ENCODE assay signal across 20 cellular contexts in genomic region chr12:109519787-109520186, GRCh38. TPM values are rescaled to one million over a fixed set of nuclear protein-coding genes. Genes with fewer than 3 reads are reported as not detected.
DNase-seq lines count a peak whose midpoint lies in the region; ATAC-seq, FAIRE-seq and TF ChIP-seq lines count a peak whose summit lies in the region.
"Had no signal": no experiment of that assay in that cellular context is flagged by ENCODE, and none has a peak within 500 bp of the region (broad histone marks: within the 10 kb centered on the region; RNA-seq: fewer than 3 reads in every experiment).

No MANE protein-coding gene starts in this region.

- peak overlapping the region; percentile 75 for H3K4me2 ChIP-seq in endothelial cell of umbilical vein (ENCODE audit: insufficient read depth, low read length)
- no peak overlapping the region for H3K4me2 ChIP-seq in neuronal stem cell (ENCODE audit: insufficient read depth, low read length, poor library complexity, severe bottlenecking)
- H3K4me2 ChIP-seq: A549 had no signal

- DNase-seq in right atrium auricular region (ENCODE audit: low spot score) (no peak), left ventricle myocardium superior (no peak), endothelial cell of umbilical vein (ENCODE audit: low read depth, low spot score) (peak; percentile 10), neuronal stem cell (ENCODE audit: low spot score) (no peak), suprapubic skin (ENCODE audit: low spot score in 2 of 2) (peak in 1 of 2 donors; percentile 16), hypothalamus (lab: John Stamatoyannopoulos, UW) (no peak)
- no peak for DNase-seq in stimulated activated CD4-positive, alpha-beta T cell treated with anti-CD3 and anti-CD28 coated beads, Interleukin-1b, Interleukin-23, amount 100 ng/mL, for 48 hours
- DNase-seq: activated CD4-positive, CD25-positive, alpha-beta regulatory T cell treated with anti-CD3 and anti-CD28 coated beads, Interleukin-2, amount 50 U/mL, for 72 hours; activated effector memory CD4-positive, alpha-beta T cell treated with anti-CD3 and anti-CD28 coated beads, Interleukin-2, amount 50 U/mL, for 16 hours; CD4-positive, CD25-positive, alpha-beta regulatory T cell; NCI-H2081 treated with DMSO at 0.1 percent for 48 hours; T-helper 9 cell had no signal

- BruUV-seq in endothelial cell of umbilical vein (replicated peaks; lab: Mats Ljungman, UMichigan) = no TSS peak

- H3K79me2 ChIP-seq in endothelial cell of umbilical vein (ENCODE audit: control insufficient read depth, insufficient read depth, low read length) = no peaks in the 10 kb centered on the region

- no peak for TF ChIP-seq EP300 in suprapubic skin (IDR thresholded peaks at IDR 0.05)

- H3K4me1 ChIP-seq in right atrium auricular region (peaks cover 0 to 49% of the 10 kb centered on the region in 2 donors), endothelial cell of umbilical vein (ENCODE audit: control insufficient read depth, extremely low read depth, insufficient read depth, low read length) (peaks cover 27% of the 10 kb centered on the region), neuronal stem cell (ENCODE audit: control insufficient read depth in 2 of 2, insufficient read depth in 1 of 2, low read depth in 1 of 2, low read length in 2 of 2) (peaks cover 12 to 29% of the 10 kb centered on the region in 2 donors), suprapubic skin (peaks cover 3% of the 10 kb centered on the region)
- H3K4me1 ChIP-seq: A549, ascending aorta, vagina had no signal

- POLR2A ChIA-PET in endothelial cell of umbilical vein (lab: Charles Lee) = no interaction called here

- H4K8ac ChIP-seq in neuronal stem cell (ENCODE audit: low read depth, low read length) = no peak overlapping the region

- no peak overlapping the region for H3K4ac ChIP-seq in neuronal stem cell (ENCODE audit: low read length)

- intact Hi-C loops in left ventricle myocardium superior (cut with micrococcal nuclease) = loop anchor here (5.0 kb wide), 1 partner anchor 258 kb away; no protein-coding TSS in a partner anchor
- intact Hi-C loops in endothelial cell of umbilical vein (cut with micrococcal nuclease) = loop anchor here (1.0 to 2.0 kb wide), 8 partner anchors 54 to 361 kb away; partner anchors contain the start of genes FAM222A, GLTP, MMAB and MVK

- H3K27me3 ChIP-seq in right atrium auricular region (no peaks in the 10 kb centered on the region), endothelial cell of umbilical vein (ENCODE audit: control insufficient read depth in 2 of 2, insufficient read depth in 2 of 2, low read length in 2 of 2) (no peaks in the 10 kb centered on the region), neuronal stem cell (ENCODE audit: control insufficient read depth in 3 of 3, insufficient read depth in 3 of 3, low read depth in 1 of 3, low read length in 3 of 3) (no peaks in the 10 kb centered on the region), suprapubic skin (no peaks in the 10 kb centered on the region)
- H3K27me3 ChIP-seq: ascending aorta, vagina had no signal

- no peak overlapping the region for H4K91ac ChIP-seq in neuronal stem cell (ENCODE audit: low read depth, low read length, poor library complexity)

- H3K18ac ChIP-seq in neuronal stem cell (ENCODE audit: low read length) = no peak overlapping the region

- TF ChIP-seq CTCF in right atrium auricular region (IDR thresholded peaks at IDR 0.05) (no peak), endothelial cell of umbilical vein (IDR thresholded peaks at IDR 0.05; ENCODE audit: extremely low read depth in 1 of 2, insufficient read depth in 1 of 2, low read depth in 1 of 2, low read length in 2 of 2) (no peak), suprapubic skin (IDR thresholded peaks at IDR 0.05) (no peak)

- FAIRE-seq in endothelial cell of umbilical vein (lab: Jason Lieb, UNC) = no peak
- FAIRE-seq: A549, colon, H1 had no signal

- H3K27ac ChIP-seq in right atrium auricular region = peak overlapping the region; percentile 59
- H3K27ac ChIP-seq in endothelial cell of umbilical vein (ENCODE audit: insufficient read depth, low read depth, low read length) = peak overlapping the region; percentile 98
- no peak overlapping the region for H3K27ac ChIP-seq in neuronal stem cell (replicated peaks; ENCODE audit: low read length)
- peak overlapping the region; percentile 3 for H3K27ac ChIP-seq in suprapubic skin
- H3K27ac ChIP-seq: A549, epithelial cell of prostate, vagina had no signal

- peak overlapping the region; percentile 44 for H2BK15ac ChIP-seq in neuronal stem cell (ENCODE audit: low read length)

- no peak overlapping the region for H3K23ac ChIP-seq in neuronal stem cell (ENCODE audit: low read depth, low read length, poor library complexity)

- WGBS in neuronal stem cell (ENCODE audit: extremely low coverage in 2 of 2, insufficient read length in 2 of 2, insufficient replicate concordance in 1 of 2), 2 donors = no CpG with 5 or more reads among the region's 6 CpGs
- 91% methylated on average over 6 of the region's 6 CpGs for WGBS in suprapubic skin

- H3K9ac ChIP-seq in endothelial cell of umbilical vein (replicated peaks; ENCODE audit: extremely low read depth, insufficient read depth, low read length) = peak overlapping the region; percentile 81
- H3K9ac ChIP-seq in neuronal stem cell (ENCODE audit: low read depth, low read length, poor library complexity) = no peak overlapping the region

- H2AK5ac ChIP-seq in neuronal stem cell (ENCODE audit: low read depth, low read length) = peak overlapping the region; percentile 66

- H2AFZ ChIP-seq in endothelial cell of umbilical vein (ENCODE audit: low read depth, low read length) (peak overlapping the region; percentile 27), neuronal stem cell (ENCODE audit: low read length) (no peak overlapping the region)

- H3K4me3 ChIP-seq in right atrium auricular region = no peak overlapping the region
- H3K4me3 ChIP-seq in endothelial cell of umbilical vein (replicated peaks in 1 of 3; ENCODE audit: insufficient read depth in 1 of 3, low read depth in 1 of 3, low read length in 3 of 3) = no peak overlapping the region
- H3K4me3 ChIP-seq in neuronal stem cell (ENCODE audit: low read length in 2 of 2) = no peak overlapping the region
- no peak overlapping the region for H3K4me3 ChIP-seq in suprapubic skin
- H3K4me3 ChIP-seq: A549, ascending aorta, vagina had no signal

- H3K9me3 ChIP-seq in right atrium auricular region (no peaks in the 10 kb centered on the region), endothelial cell of umbilical vein (replicated peaks; ENCODE audit: control insufficient read depth, insufficient read depth, low read length) (no peaks in the 10 kb centered on the region), neuronal stem cell (replicated peaks in 1 of 2; ENCODE audit: control insufficient read depth in 2 of 2, insufficient read depth in 1 of 2, low read depth in 1 of 2, low read length in 2 of 2) (no peaks in the 10 kb centered on the region), suprapubic skin (no peaks in the 10 kb centered on the region)
- H3K9me3 ChIP-seq: A549, ascending aorta, vagina had no signal

- no peaks in the 10 kb centered on the region for H3K9me1 ChIP-seq in endothelial cell of umbilical vein (replicated peaks; ENCODE audit: control insufficient read depth, extremely low read depth, insufficient read depth, low read length)

- H3K14ac ChIP-seq in neuronal stem cell (ENCODE audit: low read length) = no peak overlapping the region

- H2BK5ac ChIP-seq in neuronal stem cell (ENCODE audit: low read length) = no peak overlapping the region

- CTCF ChIA-PET in endothelial cell of umbilical vein (lab: Charles Lee) = interaction anchor here (0.8 to 3.8 kb wide), 31 partner anchors 11 to 325 kb away, joined by 3 to 139 read pairs (median 6); partner anchors contain the start of genes FAM222A, MMAB, MVK and TRPV4

- no peaks in the 10 kb centered on the region for H4K20me1 ChIP-seq in endothelial cell of umbilical vein (replicated peaks; ENCODE audit: control insufficient read depth, extremely low read depth, insufficient read depth, low read length)

- dilution Hi-C loops in endothelial cell of umbilical vein (cut with MboI; ENCODE audit: extremely low pct_ligation_motif_present, low sequenced_read_pairs) = no loop called here

- no peak overlapping the region for H2BK12ac ChIP-seq in neuronal stem cell (ENCODE audit: low read length)

- ATAC-seq in left ventricle myocardium superior = no peak
- no peak for ATAC-seq in HG02840 (IDR thresholded peaks at IDR 0.05; ENCODE audit: low FRiP score, unreplicated experiment)
- ATAC-seq: stimulated activated effector memory CD8-positive, alpha-beta T cell treated with anti-CD3 and anti-CD28 coated beads, Interleukin-12 subunit alpha, Interleukin-12 subunit beta, amount 100 ng/mL, for 72 hours had no signal

- H3K36me3 ChIP-seq in right atrium auricular region = peaks cover 62% of the 10 kb centered on the region
- H3K36me3 ChIP-seq in endothelial cell of umbilical vein (ENCODE audit: control insufficient read depth in 2 of 2, extremely low read depth in 1 of 2, insufficient read depth in 2 of 2, low read length in 2 of 2) = peaks cover 0 to 44% of the 10 kb centered on the region in 2 experiments
- H3K36me3 ChIP-seq in neuronal stem cell (replicated peaks in 1 of 2; ENCODE audit: control insufficient read depth in 2 of 2, insufficient read depth in 2 of 2, low read length in 2 of 2) = peaks cover 19 to 88% of the 10 kb centered on the region in 2 donors
- peaks cover 96% of the 10 kb centered on the region for H3K36me3 ChIP-seq in suprapubic skin

- no peak overlapping the region for H2BK120ac ChIP-seq in neuronal stem cell (ENCODE audit: low read depth, low read length)

- H3K79me1 ChIP-seq in neuronal stem cell (ENCODE audit: low read depth, low read length) = no peaks in the 10 kb centered on the region

- TF ChIP-seq POLR2A in endothelial cell of umbilical vein (IDR thresholded peaks at IDR 0.05; ENCODE audit: low read depth, low read length) (no peak), suprapubic skin (IDR thresholded peaks at IDR 0.05) (no peak)

RNA-seq across cellular contexts. Expression of gene UBE3B, which starts 42.4 kb away (rescaled TPM):
- total RNA-seq in right atrium auricular region = 10 to 100 TPM; 41.7 to 71.8 TPM
- total RNA-seq in left ventricle myocardium superior = 58.1 TPM
- 32.7 and 40.8 TPM in 2 replicates for total RNA-seq in endothelial cell of umbilical vein
- polyA plus RNA-seq in endothelial cell of umbilical vein = 23.8 and 24.9 TPM in 2 replicates
- polyA plus RNA-seq in endothelial cell of umbilical vein (2011; cell fraction: cytosol; rRNA removed) = 21.9 and 25.3 TPM in 2 replicates
- 63.7 and 64.5 TPM in 2 replicates for polyA plus RNA-seq in endothelial cell of umbilical vein (2011; cell fraction: nucleus; rRNA removed)
- 22.6 and 22.7 TPM in 2 replicates for polyA plus RNA-seq in endothelial cell of umbilical vein (2012)
- polyA minus RNA-seq in endothelial cell of umbilical vein = 70.4 and 81.6 TPM in 2 replicates
- 14.2 TPM for polyA minus RNA-seq in endothelial cell of umbilical vein (2011; cell fraction: cytosol; rRNA and poly(A)+ RNA removed)
- 35.0 and 48.9 TPM in 2 replicates for polyA minus RNA-seq in endothelial cell of umbilical vein (2011; cell fraction: nucleus; rRNA and poly(A)+ RNA removed)
- 17.1 TPM for polyA plus RNA-seq in neuronal stem cell (2013, experiment 1 of 2)
- 17.7 TPM for polyA plus RNA-seq in neuronal stem cell (2013, experiment 2 of 2)
- total RNA-seq in suprapubic skin = 10 to 100 TPM; 53.2 to 94.1 (median 61.6) TPM

RNA-seq across cellular contexts. Expression of gene KCTD10, which starts 42.7 kb away (rescaled TPM):
- total RNA-seq in right atrium auricular region (10 to 100 TPM; 34.4 to 55.9 TPM), left ventricle myocardium superior (29.8 TPM), endothelial cell of umbilical vein (92.8 and 101 TPM in 2 replicates), suprapubic skin (10 to 100 TPM; 34.7 to 56.3 (median 41.7) TPM)
- 105 and 112 TPM in 2 replicates for polyA plus RNA-seq in endothelial cell of umbilical vein
- 69.4 and 77.1 TPM in 2 replicates for polyA plus RNA-seq in endothelial cell of umbilical vein (2011; cell fraction: cytosol; rRNA removed)
- polyA plus RNA-seq in endothelial cell of umbilical vein (2011; cell fraction: nucleus; rRNA removed) = 129 and 139 TPM in 2 replicates
- 61.2 and 64.9 TPM in 2 replicates for polyA plus RNA-seq in endothelial cell of umbilical vein (2012)
- polyA minus RNA-seq in endothelial cell of umbilical vein = 301 and 328 TPM in 2 replicates
- polyA minus RNA-seq in endothelial cell of umbilical vein (2011; cell fraction: cytosol; rRNA and poly(A)+ RNA removed) = 24.1 TPM
- polyA minus RNA-seq in endothelial cell of umbilical vein (2011; cell fraction: nucleus; rRNA and poly(A)+ RNA removed) = 140 and 147 TPM in 2 replicates
- 32.1 TPM for polyA plus RNA-seq in neuronal stem cell (2013, experiment 1 of 2)
- polyA plus RNA-seq in neuronal stem cell (2013, experiment 2 of 2) = 35.4 TPM

RNA-seq across cellular contexts. Expression of gene MMAB, which starts 53.5 kb away (rescaled TPM):
- 10 to 100 TPM; 30.3 to 53.1 TPM for total RNA-seq in right atrium auricular region
- total RNA-seq in left ventricle myocardium superior = 55.1 TPM
- total RNA-seq in endothelial cell of umbilical vein = 45.9 and 46.0 TPM in 2 replicates
- polyA plus RNA-seq in endothelial cell of umbilical vein = 37.5 and 39.1 TPM in 2 replicates
- polyA plus RNA-seq in endothelial cell of umbilical vein (2011; cell fraction: cytosol; rRNA removed) = 38.8 and 43.7 TPM in 2 replicates
- 40.1 and 41.0 TPM in 2 replicates for polyA plus RNA-seq in endothelial cell of umbilical vein (2011; cell fraction: nucleus; rRNA removed)
- polyA plus RNA-seq in endothelial cell of umbilical vein (2012) = 30.8 and 32.7 TPM in 2 replicates
- 23.7 and 28.6 TPM in 2 replicates for polyA minus RNA-seq in endothelial cell of umbilical vein
- 32.5 TPM for polyA minus RNA-seq in endothelial cell of umbilical vein (2011; cell fraction: cytosol; rRNA and poly(A)+ RNA removed)
- 10.3 and 11.3 TPM in 2 replicates for polyA minus RNA-seq in endothelial cell of umbilical vein (2011; cell fraction: nucleus; rRNA and poly(A)+ RNA removed)
- 27.4 TPM for polyA plus RNA-seq in neuronal stem cell (2013, experiment 1 of 2)
- polyA plus RNA-seq in neuronal stem cell (2013, experiment 2 of 2) = 27.9 TPM
- 10 to 100 TPM; 17.1 to 37.2 (median 24.5) TPM for total RNA-seq in suprapubic skin

RNA-seq across cellular contexts. Expression of gene MVK, which starts 53.8 kb away (rescaled TPM):
- 1 to 10 TPM; 5.5 to 7.5 TPM for total RNA-seq in right atrium auricular region
- total RNA-seq in left ventricle myocardium superior = 9.7 TPM
- total RNA-seq in endothelial cell of umbilical vein = 40.3 and 42.6 TPM in 2 replicates
- 32.6 and 39.3 TPM in 2 replicates for polyA plus RNA-seq in endothelial cell of umbilical vein
- polyA plus RNA-seq in endothelial cell of umbilical vein (2011; cell fraction: cytosol; rRNA removed) = 24.2 and 26.5 TPM in 2 replicates
- 30.3 and 30.8 TPM in 2 replicates for polyA plus RNA-seq in endothelial cell of umbilical vein (2011; cell fraction: nucleus; rRNA removed)
- polyA plus RNA-seq in endothelial cell of umbilical vein (2012) = 14.9 and 15.0 TPM in 2 replicates
- polyA minus RNA-seq in endothelial cell of umbilical vein = 19.5 and 22.6 TPM in 2 replicates
- polyA minus RNA-seq in endothelial cell of umbilical vein (2011; cell fraction: cytosol; rRNA and poly(A)+ RNA removed) = 8.3 TPM
- 7.4 and 7.8 TPM in 2 replicates for polyA minus RNA-seq in endothelial cell of umbilical vein (2011; cell fraction: nucleus; rRNA and poly(A)+ RNA removed)
- 25.4 TPM for polyA plus RNA-seq in neuronal stem cell (2013, experiment 1 of 2)
- 26.4 TPM for polyA plus RNA-seq in neuronal stem cell (2013, experiment 2 of 2)
- total RNA-seq in suprapubic skin = 10 to 100 TPM; 30.1 to 62.1 (median 37.2) TPM
